ENCODE assay signal across 16 cellular contexts in the genomic region with DNA sequence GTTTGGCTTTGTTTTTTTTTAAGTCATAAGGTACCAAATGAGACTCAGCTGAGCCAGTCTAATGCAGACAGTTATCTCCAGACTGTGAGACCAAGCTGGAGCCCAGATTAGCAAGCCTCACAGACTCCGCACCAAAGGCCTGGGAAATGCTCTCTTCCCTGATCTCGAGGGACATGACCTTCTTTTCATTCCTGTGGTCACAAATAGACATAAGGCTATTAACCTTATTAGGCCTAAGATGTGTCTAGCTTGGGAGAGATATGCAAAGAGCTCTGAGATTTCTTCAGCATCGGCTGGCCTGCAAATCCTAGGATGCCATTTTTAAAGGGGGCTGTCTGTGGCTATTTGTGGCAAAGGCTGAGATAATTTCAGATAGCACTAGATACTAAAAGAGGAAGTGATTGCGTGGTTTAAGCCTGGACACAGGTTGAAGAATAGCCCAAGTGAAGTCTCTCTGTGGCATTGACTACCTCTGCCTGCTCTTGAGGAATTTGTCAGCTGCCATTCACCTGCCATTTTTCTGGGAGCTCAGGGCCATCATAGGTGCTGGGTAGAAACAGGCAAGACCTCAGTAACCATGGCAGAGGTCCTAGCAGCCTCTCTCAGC.
DNase-seq lines count a peak whose midpoint lies in the region; ATAC-seq, FAIRE-seq and TF ChIP-seq lines count a peak whose summit lies in the region.
"Had no signal": no experiment of that assay in that cellular context is flagged by ENCODE, and none has a peak within 500 bp of the region (broad histone marks: within the 10 kb centered on the region; RNA-seq: fewer than 3 reads in every experiment).

No MANE protein-coding gene starts in this region.

- H2AFZ ChIP-seq in K562 (ENCODE audit: low read depth, low read length), result no peak overlapping the region

- no peak for TF ChIP-seq EP300 in K562 (IDR thresholded peaks at IDR 0.05; ENCODE audit: low read length)

- H3K4me3 ChIP-seq in K562 (no peak overlapping the region), mucosa of descending colon (no peak overlapping the region), dorsolateral prefrontal cortex (no peak overlapping the region)
- H3K4me3 ChIP-seq: gastrocnemius medialis, lung, psoas muscle had no signal

- H3K9me3 ChIP-seq in K562 (replicated peaks; ENCODE audit: control insufficient read depth, insufficient read depth, low read depth, low read length) (no peaks in the 10 kb centered on the region), mucosa of descending colon (no peaks in the 10 kb centered on the region)
- H3K9me3 ChIP-seq: gastrocnemius medialis, psoas muscle had no signal

- TF ChIP-seq CTCF in K562 (IDR thresholded peaks at IDR 0.05 in 2 of 3, conservative IDR thresholded peaks at IDR 0.05 in 1 of 3; ENCODE audit: insufficient read depth in 2 of 3, low read depth in 1 of 3, low read length in 3 of 3) (no peak), mucosa of descending colon (IDR thresholded peaks at IDR 0.05) (no peak), dorsolateral prefrontal cortex (IDR thresholded peaks at IDR 0.05 in 54 of 56, conservative IDR thresholded peaks at IDR 0.05 in 2 of 56; ENCODE audit: low read depth in 1 of 56, partially characterized antibody in 56 of 56) (no peak)

- CTCF ChIA-PET in K562 (lab: Yijun Ruan, JAX; ENCODE audit: low intra/inter-chr PET ratio), result no interaction called here

- no peak for TF ChIP-seq RAD21 in K562 (CRISPR knock-in tag; conservative IDR thresholded peaks at IDR 0.05 in 1 of 2, IDR thresholded peaks at IDR 0.05 in 1 of 2)

- intact Hi-C loops in K562 (cut with micrococcal nuclease), result no loop called here
- intact Hi-C loops in mucosa of descending colon (cut with DNase I, micrococcal nuclease), result no loop called here
- intact Hi-C loops in dorsolateral prefrontal cortex (cut with DNase I), result no loop called here

- H3K27me3 ChIP-seq in K562 (ENCODE audit: control insufficient read depth in 2 of 2, insufficient read depth in 2 of 2, low read length in 2 of 2), result no peaks in the 10 kb centered on the region; a peak in 1 of 5 replicates
- peaks cover 0 to 5% (median 0%) of the 10 kb centered on the region in 45 donors for H3K27me3 ChIP-seq in dorsolateral prefrontal cortex
- H3K27me3 ChIP-seq: gastrocnemius medialis had no signal

- ATAC-seq in K562 (no peak), mucosa of descending colon (no peak)
- ATAC-seq: activated CD8-positive, alpha-beta T cell treated with anti-CD3 and anti-CD28 coated beads, Interleukin-2, amount 10 ng/mL, durations not matched to agents 7 days and 5 days; CD8-positive, alpha-beta T cell; gastrocnemius medialis; PC-3 had no signal

- 0% methylated on average over 4 of the region's 4 CpGs for WGBS in K562 (ENCODE audit: insufficient coverage, low coverage, missing lambda C conversion rate)

- no peaks in the 10 kb centered on the region for H4K20me1 ChIP-seq in K562 (replicated peaks; ENCODE audit: control insufficient read depth, insufficient read depth, low read length)

- in situ Hi-C loops in K562 (cut with MboI), result no loop called here

- no peaks in the 10 kb centered on the region for H3K9me1 ChIP-seq in K562 (ENCODE audit: control insufficient read depth, insufficient read depth, low read length)

- no peaks in the 10 kb centered on the region for H3K36me3 ChIP-seq in K562 (ENCODE audit: control insufficient read depth, insufficient read depth, low read length)
- H3K36me3 ChIP-seq in mucosa of descending colon (ENCODE audit: low read depth), result no peaks in the 10 kb centered on the region
- H3K36me3 ChIP-seq: gastrocnemius medialis had no signal

- no peak overlapping the region for H3K4me2 ChIP-seq in K562 (ENCODE audit: insufficient read depth, low read length)

- no peak for FAIRE-seq in K562 (lab: Jason Lieb, UNC)
- FAIRE-seq: urothelium cell line had no signal

- H3K27ac ChIP-seq in K562 (ENCODE audit: extremely low read depth, low read depth, low read length) (no peak overlapping the region), dorsolateral prefrontal cortex (no peak overlapping the region)
- H3K27ac ChIP-seq: gastrocnemius medialis, psoas muscle had no signal

- peak; percentile 31 for DNase-seq in AG08395 (ENCODE audit: low spot score)
- DNase-seq in MV-4-11 (lab: John Stamatoyannopoulos, UW), result peak; percentile 31
- DNase-seq in K562 (ENCODE audit: extremely low read depth in 1 of 4, low spot score in 3 of 4), result no peak
- peak; percentile 14 for DNase-seq in hepatic stellate cell (ENCODE audit: low spot score)
- no peak for DNase-seq in mucosa of descending colon
- DNase-seq in dorsolateral prefrontal cortex, result no peak
- no peak for DNase-seq in NK-92 treated with Interleukin-12 subunit alpha and Interleukin-12 subunit beta, amount 100 ng/mL, for 24 hours (lab: John Stamatoyannopoulos, UW)
- no peak for DNase-seq in dedifferentiated amniotic fluid mesenchymal stem cell (ENCODE audit: extremely low spot score)
- DNase-seq: activated CD8-positive, alpha-beta T cell treated with anti-CD3 and anti-CD28 coated beads, Interleukin-2, amount 10 ng/mL, durations not matched to agents 7 days and 5 days; CD8-positive, alpha-beta T cell; gastrocnemius medialis; NCI-H2227 treated with DMSO at 0.1 percent for 48 hours; PC-3; psoas muscle had no signal

- H3K9ac ChIP-seq in K562 (ENCODE audit: insufficient read depth in 1 of 2, low read depth in 2 of 2, low read length in 2 of 2), result no peak overlapping the region

- TF ChIP-seq POLR2A in K562 (conservative IDR thresholded peaks at IDR 0.05), result no peak

- H3K4me1 ChIP-seq in K562 (replicated peaks in 1 of 2; ENCODE audit: control insufficient read depth in 2 of 2, insufficient read depth in 2 of 2, low read length in 2 of 2) (no peaks in the 10 kb centered on the region), mucosa of descending colon (ENCODE audit: low read depth) (no peaks in the 10 kb centered on the region)
- H3K4me1 ChIP-seq: gastrocnemius medialis, psoas muscle had no signal

- H3K79me2 ChIP-seq in K562 (ENCODE audit: control insufficient read depth, insufficient read depth, low read length), result no peaks in the 10 kb centered on the region

- POLR2A ChIA-PET in K562 (lab: Yijun Ruan, JAX), result interaction anchor here (1.1 kb wide), 1 partner anchor 8 kb away, joined by 6 read pairs; no protein-coding TSS in a partner anchor

- BruUV-seq in K562 (replicated peaks; lab: Mats Ljungman, UMichigan), result no TSS peak

TF ChIP-seq in K562, 482 proteins besides CTCF, POLR2A, EP300 and RAD21:
- no peak for TF ChIP-seq FOXK1 (CRISPR knock-in tag; IDR thresholded peaks at IDR 0.05; ENCODE audit: borderline replicate concordance)
- peak; percentile 75 for TF ChIP-seq SPI1 (IDR thresholded peaks at IDR 0.05; ENCODE audit: borderline replicate concordance, low read depth, low read length)

Comparison
In these comparisons a context has a peak if more than half of its experiments do, and no peak if none do; other contexts are left out.
1. DNase-seq: peak in AG08395 (single experiment), MV-4-11 (single experiment) and hepatic stellate cell (single experiment); none in K562 (0 of 4), mucosa of descending colon (0 of 3), dorsolateral prefrontal cortex (0 of 10), NK-92 treated with Interleukin-12 subunit alpha and Interleukin-12 subunit beta, amount 100 ng/mL, for 24 hours (single experiment) and dedifferentiated amniotic fluid mesenchymal stem cell (single experiment).